Comparison of ENCODE assay signal across 23 cellular contexts in genomic region chr4:85955614-85956295, GRCh38.
A peak's percentile ranks its signal among the peaks of the same experiment; 100 is the strongest.
DNase-seq lines count a peak whose midpoint lies in the region; ATAC-seq and TF ChIP-seq lines count a peak whose summit lies in the region.
"Had no signal": no experiment of that assay in that cellular context is flagged by ENCODE, and none has a peak within 500 bp of the region (broad histone marks: within the 10 kb centered on the region; RNA-seq: fewer than 3 reads in every experiment).

No MANE protein-coding gene starts in this region.

- no peaks in the 10 kb centered on the region for H3K9me3 ChIP-seq in HUES48 (ENCODE audit: control insufficient read depth, insufficient read depth, low read length)
- no peaks in the 10 kb centered on the region for H3K9me3 ChIP-seq in SK-N-MC (ENCODE audit: low read depth, low read length)
- no peaks in the 10 kb centered on the region for H3K9me3 ChIP-seq in colonic mucosa
- no peaks in the 10 kb centered on the region for H3K9me3 ChIP-seq in right cardiac atrium (ENCODE audit: control insufficient read depth, low read length)
- H3K9me3 ChIP-seq: adrenal gland, thoracic aorta had no signal

- DNase-seq in SK-N-MC (ENCODE audit: low read depth, low spot score) = peak; percentile 50
- peak; percentile 44 for DNase-seq in foreskin melanocyte
- peak; percentile 91 for DNase-seq in renal cortical epithelial cell (ENCODE audit: low read depth)
- no peak for DNase-seq in colonic mucosa
- no peak for DNase-seq in right cardiac atrium
- DNase-seq: activated B cell treated with CpG ODN at 0.5 μM for 24 hours; activated CD4-positive, alpha-beta memory T cell treated with anti-CD3 and anti-CD28 coated beads for 36 hours; activated effector memory CD4-positive, alpha-beta T cell treated with anti-CD3 and anti-CD28 coated beads, Interleukin-2, amount 50 U/mL, for 16 hours; adrenal gland; CD8-positive, alpha-beta T cell; foreskin fibroblast; hippocampal formation; kidney glomerular epithelial cell; naive thymus-derived CD8-positive, alpha-beta T cell; NCI-H1436; stimulated activated CD4-positive, alpha-beta T cell treated with anti-CD3 and anti-CD28 coated beads, Interleukin-1b, Interleukin-23, amount 100 ng/mL, for 48 hours; stimulated activated naive B cell treated with anti-CD40 and anti-IgM and Interleukin-4, amounts not matched to agents 10 μg/mL and 1 μg/mL and 100 μg/mL, for 72 hours; T-helper 17 cell had no signal

- H3K27me3 ChIP-seq in HUES48 (ENCODE audit: control insufficient read depth, insufficient read depth, low read length) (no peaks in the 10 kb centered on the region), colonic mucosa (no peaks in the 10 kb centered on the region), right cardiac atrium (ENCODE audit: control insufficient read depth, insufficient read depth) (no peaks in the 10 kb centered on the region)
- H3K27me3 ChIP-seq: adrenal gland had no signal

- no peaks in the 10 kb centered on the region for H3K36me3 ChIP-seq in HUES48 (ENCODE audit: control insufficient read depth, insufficient read depth, low read length)
- no peaks in the 10 kb centered on the region for H3K36me3 ChIP-seq in SK-N-MC (ENCODE audit: insufficient read depth, low read length)
- H3K36me3 ChIP-seq in colonic mucosa = no peaks in the 10 kb centered on the region
- H3K36me3 ChIP-seq: adrenal gland, thoracic aorta had no signal

- H3K4me1 ChIP-seq in HUES48 (ENCODE audit: control insufficient read depth, insufficient read depth, low read length) = peaks cover 25% of the 10 kb centered on the region
- H3K4me1 ChIP-seq in colonic mucosa = no peaks in the 10 kb centered on the region
- peaks cover 2% of the 10 kb centered on the region for H3K4me1 ChIP-seq in right cardiac atrium (ENCODE audit: control insufficient read depth, insufficient read depth, low read length)
- H3K4me1 ChIP-seq: adrenal gland had no signal

- H3K9ac ChIP-seq in HUES48 (ENCODE audit: low read depth, low read length) = no peak overlapping the region
- H3K9ac ChIP-seq in SK-N-MC (ENCODE audit: insufficient read length) = no peak overlapping the region
- no peak overlapping the region for H3K9ac ChIP-seq in colonic mucosa (ENCODE audit: low read depth in 2 of 2, low read length in 2 of 2)

- intact Hi-C loops in colonic mucosa (cut with DNase I) (no loop called here), right cardiac atrium (cut with DNase I) (no loop called here)

- H3K4me3 ChIP-seq in HUES48 (ENCODE audit: low read depth, low read length) = no peak overlapping the region
- H3K4me3 ChIP-seq in SK-N-MC = no peak overlapping the region
- H3K4me3 ChIP-seq in colonic mucosa = no peak overlapping the region
- no peak overlapping the region for H3K4me3 ChIP-seq in right cardiac atrium (ENCODE audit: low read length)
- H3K4me3 ChIP-seq: adrenal gland, thoracic aorta had no signal

- ATAC-seq in GM18870 (IDR thresholded peaks at IDR 0.05; ENCODE audit: unreplicated experiment) (no peak), right cardiac atrium (no peak)
- ATAC-seq: CD8-positive, alpha-beta T cell; HCT116; HepG2; naive thymus-derived CD8-positive, alpha-beta T cell; stimulated activated naive B cell treated with anti-CD40 and anti-IgM and Interleukin-4, amounts not matched to agents 10 μg/mL and 1 μg/mL and 100 μg/mL, for 72 hours; T-helper 17 cell had no signal

- H3K27ac ChIP-seq in HUES48 (ENCODE audit: low read depth, low read length) (peak overlapping the region; percentile 31), SK-N-MC (no peak overlapping the region), colonic mucosa (no peak overlapping the region), right cardiac atrium (ENCODE audit: low read length) (no peak overlapping the region)
- H3K27ac ChIP-seq: adrenal gland, thoracic aorta had no signal

- TF ChIP-seq CTCF in colonic mucosa (IDR thresholded peaks at IDR 0.05) = no peak

Comparison
In these comparisons a context has a peak if more than half of its experiments do, and no peak if none do; other contexts are left out.
1. DNase-seq: peak in SK-N-MC (single experiment), foreskin melanocyte (single experiment) and renal cortical epithelial cell (single experiment); none in colonic mucosa (single experiment) and right cardiac atrium (0 of 3).